Comparison of ENCODE assay signal across 8 cellular contexts in genomic region chr10:75019360-75019759, GRCh38.
DNase-seq lines count a peak whose midpoint lies in the region; ATAC-seq and TF ChIP-seq lines count a peak whose summit lies in the region.

No MANE protein-coding gene starts in this region.

- H3K4ac ChIP-seq in mesenchymal stem cell (ENCODE audit: low read depth in 1 of 2, low read length in 2 of 2) = no peak overlapping the region

- H3K14ac ChIP-seq in mesenchymal stem cell (ENCODE audit: low read length in 2 of 2) = no peak overlapping the region

- TF ChIP-seq CTCF in ascending aorta (IDR thresholded peaks at IDR 0.05) (peak; percentile 11 to 43 (median 21)), ovary (IDR thresholded peaks at IDR 0.05) (no peak)

- H3K23ac ChIP-seq in mesenchymal stem cell (ENCODE audit: low read length in 2 of 2) = no peak overlapping the region

- 40% methylated on average over 1 of the region's 2 CpGs for WGBS in mesenchymal stem cell
- WGBS in ovary, 3 donors = 56 to 71% (median 62%) methylated on average over 2 of the region's 2 CpGs

- no peak overlapping the region for H2BK15ac ChIP-seq in mesenchymal stem cell (ENCODE audit: low read depth, poor library complexity, severe bottlenecking)

- H3K4me1 ChIP-seq in ascending aorta (no peaks in the 10 kb centered on the region), mesenchymal stem cell (ENCODE audit: control insufficient read depth, insufficient read depth, low read depth, low read length) (no peaks in the 10 kb centered on the region), ovary (ENCODE audit: insufficient read depth) (peaks cover 3% of the 10 kb centered on the region)

- no peak overlapping the region for H2BK12ac ChIP-seq in mesenchymal stem cell (ENCODE audit: low read length in 2 of 2)

- no peak overlapping the region for H3K9ac ChIP-seq in mesenchymal stem cell (ENCODE audit: low read length)

- H3K9me3 ChIP-seq in ascending aorta (no peaks in the 10 kb centered on the region), mesenchymal stem cell (ENCODE audit: control insufficient read depth, low read length) (no peaks in the 10 kb centered on the region), ovary (no peaks in the 10 kb centered on the region)

- H3K27ac ChIP-seq in ascending aorta (no peak overlapping the region), mesenchymal stem cell (ENCODE audit: low read length, poor library complexity, severe bottlenecking) (no peak overlapping the region), ovary (no peak overlapping the region)

- no peak overlapping the region for H2AK5ac ChIP-seq in mesenchymal stem cell (ENCODE audit: low read length, severe bottlenecking)

- no peak for ATAC-seq in HG03354 (IDR thresholded peaks at IDR 0.05; ENCODE audit: poor library complexity, severe bottlenecking, unreplicated experiment)

- H3K79me1 ChIP-seq in mesenchymal stem cell (replicated peaks; ENCODE audit: low read length, poor library complexity, severe bottlenecking) = peaks cover 4% of the 10 kb centered on the region

- H2BK5ac ChIP-seq in mesenchymal stem cell (ENCODE audit: low read depth, low read length, poor library complexity, severe bottlenecking) = no peak overlapping the region

- no peak overlapping the region for H3K18ac ChIP-seq in mesenchymal stem cell (ENCODE audit: low read depth in 1 of 2, low read length in 2 of 2)

- no peak overlapping the region for H3K4me3 ChIP-seq in ascending aorta
- no peak overlapping the region for H3K4me3 ChIP-seq in mesenchymal stem cell (ENCODE audit: insufficient read depth in 1 of 2, low read depth in 1 of 2, low read length in 2 of 2)
- no peak overlapping the region for H3K4me3 ChIP-seq in ovary

- intact Hi-C loops in ascending aorta (cut with DNase I) (loop anchor here (5.0 kb wide), 1 partner anchor 752 kb away; no protein-coding TSS in a partner anchor), ovary (cut with DNase I) (loop anchor here in 3 of 4 donors (5.0 to 10.0 kb wide), 3 partner anchors 167 to 745 kb away; no protein-coding TSS in a partner anchor)

- no peak overlapping the region for H4K8ac ChIP-seq in mesenchymal stem cell (ENCODE audit: low read length)

- no peak for TF ChIP-seq EP300 in ovary (IDR thresholded peaks at IDR 0.05)

- H4K91ac ChIP-seq in mesenchymal stem cell (ENCODE audit: low read length) = no peak overlapping the region

- no peak overlapping the region for H2AFZ ChIP-seq in mesenchymal stem cell (ENCODE audit: low read depth, low read length)

- DNase-seq in SIG-M5 treated with dmso at 0.1 percent for 504 hours (lab: John Stamatoyannopoulos, UW; ENCODE audit: unreplicated experiment) (peak; percentile 3), SIG-M5 (lab: John Stamatoyannopoulos, UW) (no peak), NCI-H1417 (lab: John Stamatoyannopoulos, UW) (peak; percentile 14 to 77 (median 17)), ascending aorta (ENCODE audit: low spot score in 2 of 2) (no peak), mesenchymal stem cell (peak; percentile 20), SHP77 (lab: John Stamatoyannopoulos, UW) (no peak), ovary (no peak)

- TF ChIP-seq POLR2A in ovary (IDR thresholded peaks at IDR 0.05) = no peak

- H3K36me3 ChIP-seq in ascending aorta (peaks cover 12 to 39% of the 10 kb centered on the region in 2 donors), mesenchymal stem cell (ENCODE audit: control insufficient read depth in 1 of 2, insufficient read depth in 2 of 2, low read depth in 1 of 2, low read length in 2 of 2) (peaks cover 15 to 53% of the 10 kb centered on the region in 2 experiments), ovary (no peaks in the 10 kb centered on the region)

- H2BK120ac ChIP-seq in mesenchymal stem cell (ENCODE audit: low read depth, low read length) = no peak overlapping the region

- H3K4me2 ChIP-seq in mesenchymal stem cell (ENCODE audit: low read length, poor library complexity, severe bottlenecking) = no peak overlapping the region

- H3K27me3 ChIP-seq in ascending aorta = no peaks in the 10 kb centered on the region
- H3K27me3 ChIP-seq in mesenchymal stem cell (ENCODE audit: control insufficient read depth in 1 of 2, insufficient read depth in 1 of 2, low read length in 2 of 2) = no peaks in the 10 kb centered on the region
- H3K27me3 ChIP-seq in ovary = no peaks in the 10 kb centered on the region

Comparison
In these comparisons a context has a peak if more than half of its experiments do, and no peak if none do; other contexts are left out.
1. DNase-seq: peak in SIG-M5 treated with dmso at 0.1 percent for 504 hours (single experiment), NCI-H1417 (3 of 3) and mesenchymal stem cell (single experiment); none in SIG-M5 (single experiment), ascending aorta (0 of 2), SHP77 (0 of 2) and ovary (0 of 5).
2. CTCF ChIP-seq: peak in ascending aorta (3 of 3); none in ovary (0 of 3).